In the genomic region with DNA sequence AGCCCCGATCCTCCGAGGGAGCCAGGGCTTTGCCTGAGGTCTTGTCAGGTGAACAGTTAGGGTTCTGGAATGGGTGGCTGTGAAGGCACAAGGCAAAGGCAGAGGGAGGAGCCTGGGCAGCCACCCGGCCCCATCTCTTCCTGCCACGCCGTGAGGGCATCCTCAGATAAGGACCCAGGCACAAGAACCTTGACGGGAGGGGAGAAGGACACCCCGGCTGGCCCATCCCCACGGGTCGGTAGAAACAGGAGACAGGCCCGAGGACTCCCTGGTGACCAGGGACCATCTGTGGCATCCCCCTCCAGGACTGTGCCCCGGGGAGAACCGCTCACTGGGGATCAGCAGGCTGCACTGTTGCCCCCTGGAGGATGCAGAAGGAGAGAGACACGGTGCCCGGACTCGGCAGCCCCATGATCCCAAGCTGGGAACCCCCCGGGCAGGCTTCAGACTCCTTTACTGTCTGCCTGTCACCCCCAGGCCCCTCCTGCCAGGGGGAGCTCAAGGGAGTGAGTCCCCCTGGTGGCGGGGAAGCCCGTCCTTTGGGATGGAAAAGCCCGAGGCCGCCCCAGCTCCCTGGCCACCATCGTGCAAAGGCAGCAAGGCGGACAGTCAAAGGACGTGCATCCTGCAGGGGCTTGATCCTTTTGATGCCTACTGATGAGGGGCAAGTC, we compare ENCODE assay signal across 1 cellular context.
A peak's percentile ranks its signal among the peaks of the same experiment; 100 is the strongest.
TF ChIP-seq lines count a peak whose summit lies in the region.

No MANE protein-coding gene starts in this region.

TF ChIP-seq in HEK293, 187 proteins besides CTCF, POLR2A, EP300 and RAD21 (continued from another document and continues in another):
- TF ChIP-seq ZNF148 (tag by site-specific recombination; IDR thresholded peaks at IDR 0.05; ENCODE audit: borderline replicate concordance), result no peak
- TF ChIP-seq ZNF23 (tag by site-specific recombination; IDR thresholded peaks at IDR 0.05; ENCODE audit: borderline replicate concordance), result no peak
- TF ChIP-seq ZBTB20 (tag by site-specific recombination; IDR thresholded peaks at IDR 0.05), result peak; percentile 66
- TF ChIP-seq ZNF2 (tag by site-specific recombination; IDR thresholded peaks at IDR 0.05), result 0 out of 2 replicates have a peak, but pooled peaks have one; percentile 24
- TF ChIP-seq, protein P1, sequence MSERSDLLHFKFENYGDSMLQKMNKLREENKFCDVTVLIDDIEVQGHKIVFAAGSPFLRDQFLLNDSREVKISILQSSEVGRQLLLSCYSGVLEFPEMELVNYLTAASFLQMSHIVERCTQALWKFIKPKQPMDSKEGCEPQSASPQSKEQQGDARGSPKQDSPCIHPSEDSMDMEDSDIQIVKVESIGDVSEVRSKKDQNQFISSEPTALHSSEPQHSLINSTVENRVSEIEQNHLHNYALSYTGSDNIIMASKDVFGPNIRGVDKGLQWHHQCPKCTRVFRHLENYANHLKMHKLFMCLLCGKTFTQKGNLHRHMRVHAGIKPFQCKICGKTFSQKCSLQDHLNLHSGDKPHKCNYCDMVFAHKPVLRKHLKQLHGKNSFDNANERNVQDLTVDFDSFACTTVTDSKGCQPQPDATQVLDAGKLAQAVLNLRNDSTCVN (tag by site-specific recombination; optimal IDR thresholded peaks at IDR 0.05), result no peak
- TF ChIP-seq ZNF266 (tag by site-specific recombination; IDR thresholded peaks at IDR 0.05; ENCODE audit: low read depth), result no peak
- TF ChIP-seq ZNF341 (tag by site-specific recombination; IDR thresholded peaks at IDR 0.05; ENCODE audit: low read depth), result peak; percentile 16; the same call in 1 of the 2 replicates
- TF ChIP-seq ZIC2 (tag by site-specific recombination; IDR thresholded peaks at IDR 0.05), result peak; percentile 97
- no peak for TF ChIP-seq ZBTB49 (tag by site-specific recombination; IDR thresholded peaks at IDR 0.05; ENCODE audit: low read depth)
- 0 out of 2 replicates have a peak, but pooled peaks have one; percentile 56 for TF ChIP-seq HOXA7 (CRISPR knock-in tag; IDR thresholded peaks at IDR 0.05; ENCODE audit: borderline replicate concordance)
- TF ChIP-seq, protein P2, sequence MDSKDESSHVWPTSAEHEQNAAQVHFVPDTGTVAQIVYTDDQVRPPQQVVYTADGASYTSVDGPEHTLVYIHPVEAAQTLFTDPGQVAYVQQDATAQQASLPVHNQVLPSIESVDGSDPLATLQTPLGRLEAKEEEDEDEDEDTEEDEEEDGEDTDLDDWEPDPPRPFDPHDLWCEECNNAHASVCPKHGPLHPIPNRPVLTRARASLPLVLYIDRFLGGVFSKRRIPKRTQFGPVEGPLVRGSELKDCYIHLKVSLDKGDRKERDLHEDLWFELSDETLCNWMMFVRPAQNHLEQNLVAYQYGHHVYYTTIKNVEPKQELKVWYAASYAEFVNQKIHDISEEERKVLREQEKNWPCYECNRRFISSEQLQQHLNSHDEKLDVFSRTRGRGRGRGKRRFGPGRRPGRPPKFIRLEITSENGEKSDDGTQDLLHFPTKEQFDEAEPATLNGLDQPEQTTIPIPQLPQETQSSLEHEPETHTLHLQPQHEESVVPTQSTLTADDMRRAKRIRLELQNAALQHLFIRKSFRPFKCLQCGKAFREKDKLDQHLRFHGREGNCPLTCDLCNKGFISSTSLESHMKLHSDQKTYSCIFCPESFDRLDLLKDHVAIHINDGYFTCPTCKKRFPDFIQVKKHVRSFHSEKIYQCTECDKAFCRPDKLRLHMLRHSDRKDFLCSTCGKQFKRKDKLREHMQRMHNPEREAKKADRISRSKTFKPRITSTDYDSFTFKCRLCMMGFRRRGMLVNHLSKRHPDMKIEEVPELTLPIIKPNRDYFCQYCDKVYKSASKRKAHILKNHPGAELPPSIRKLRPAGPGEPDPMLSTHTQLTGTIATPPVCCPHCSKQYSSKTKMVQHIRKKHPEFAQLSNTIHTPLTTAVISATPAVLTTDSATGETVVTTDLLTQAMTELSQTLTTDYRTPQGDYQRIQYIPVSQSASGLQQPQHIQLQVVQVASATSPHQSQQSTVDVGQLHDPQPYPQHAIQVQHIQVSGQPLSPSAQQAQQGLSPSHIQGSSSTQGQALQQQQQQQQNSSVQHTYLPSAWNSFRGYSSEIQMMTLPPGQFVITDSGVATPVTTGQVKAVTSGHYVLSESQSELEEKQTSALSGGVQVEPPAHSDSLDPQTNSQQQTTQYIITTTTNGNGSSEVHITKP (tag by site-specific recombination; IDR thresholded peaks at IDR 0.05), result 0 out of 2 replicates have a peak, but pooled peaks have one; percentile 21
- no peak for TF ChIP-seq AEBP2 (tag by site-specific recombination; IDR thresholded peaks at IDR 0.05; ENCODE audit: borderline replicate concordance)
- peak; percentile 57 for TF ChIP-seq ZBTB17 (tag by site-specific recombination; IDR thresholded peaks at IDR 0.05)
- peak; percentile 98 for TF ChIP-seq ZBTB48 (tag by site-specific recombination; IDR thresholded peaks at IDR 0.05)
- no peak for TF ChIP-seq HOXD13 (CRISPR knock-in tag; IDR thresholded peaks at IDR 0.05; ENCODE audit: borderline replicate concordance)
- TF ChIP-seq ZNF664 (tag by site-specific recombination; IDR thresholded peaks at IDR 0.05), result no peak
- peak; percentile 93 for TF ChIP-seq GLIS2 (tag by site-specific recombination; IDR thresholded peaks at IDR 0.05)
- TF ChIP-seq ZFP37 (tag by site-specific recombination; IDR thresholded peaks at IDR 0.05), result no peak
- TF ChIP-seq, protein P3, sequence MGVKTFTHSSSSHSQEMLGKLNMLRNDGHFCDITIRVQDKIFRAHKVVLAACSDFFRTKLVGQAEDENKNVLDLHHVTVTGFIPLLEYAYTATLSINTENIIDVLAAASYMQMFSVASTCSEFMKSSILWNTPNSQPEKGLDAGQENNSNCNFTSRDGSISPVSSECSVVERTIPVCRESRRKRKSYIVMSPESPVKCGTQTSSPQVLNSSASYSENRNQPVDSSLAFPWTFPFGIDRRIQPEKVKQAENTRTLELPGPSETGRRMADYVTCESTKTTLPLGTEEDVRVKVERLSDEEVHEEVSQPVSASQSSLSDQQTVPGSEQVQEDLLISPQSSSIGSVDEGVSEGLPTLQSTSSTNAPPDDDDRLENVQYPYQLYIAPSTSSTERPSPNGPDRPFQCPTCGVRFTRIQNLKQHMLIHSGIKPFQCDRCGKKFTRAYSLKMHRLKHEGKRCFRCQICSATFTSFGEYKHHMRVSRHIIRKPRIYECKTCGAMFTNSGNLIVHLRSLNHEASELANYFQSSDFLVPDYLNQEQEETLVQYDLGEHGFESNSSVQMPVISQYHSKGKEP (tag by site-specific recombination; IDR thresholded peaks at IDR 0.05), result 0 out of 2 replicates have a peak, but pooled peaks have one; percentile 10
- no peak for TF ChIP-seq ZNF645 (tag by site-specific recombination; IDR thresholded peaks at IDR 0.05)
- peak; percentile 56; the same call in 1 of the 2 replicates for TF ChIP-seq HIC1 (tag by site-specific recombination; IDR thresholded peaks at IDR 0.05)
- TF ChIP-seq GLIS1 (tag by site-specific recombination; IDR thresholded peaks at IDR 0.05), result peak; percentile 94
- peak; percentile 35; the same call in 1 of the 2 replicates for TF ChIP-seq ZNF610 (tag by site-specific recombination; IDR thresholded peaks at IDR 0.05; ENCODE audit: borderline replicate concordance)
- TF ChIP-seq ZEB2 (tag by site-specific recombination; IDR thresholded peaks at IDR 0.05), result 0 out of 2 replicates have a peak, but pooled peaks have one; percentile 30
- TF ChIP-seq ZNF335 (tag by site-specific recombination; conservative IDR thresholded peaks at IDR 0.05), result peak; percentile 98
- peak; percentile 58 for TF ChIP-seq SCRT2 (tag by site-specific recombination; IDR thresholded peaks at IDR 0.05)
- no peak for TF ChIP-seq ZNF792 (tag by site-specific recombination; IDR thresholded peaks at IDR 0.05)
- no peak for TF ChIP-seq ZNF560 (tag by site-specific recombination; IDR thresholded peaks at IDR 0.05; ENCODE audit: borderline replicate concordance)
- TF ChIP-seq, protein P4, sequence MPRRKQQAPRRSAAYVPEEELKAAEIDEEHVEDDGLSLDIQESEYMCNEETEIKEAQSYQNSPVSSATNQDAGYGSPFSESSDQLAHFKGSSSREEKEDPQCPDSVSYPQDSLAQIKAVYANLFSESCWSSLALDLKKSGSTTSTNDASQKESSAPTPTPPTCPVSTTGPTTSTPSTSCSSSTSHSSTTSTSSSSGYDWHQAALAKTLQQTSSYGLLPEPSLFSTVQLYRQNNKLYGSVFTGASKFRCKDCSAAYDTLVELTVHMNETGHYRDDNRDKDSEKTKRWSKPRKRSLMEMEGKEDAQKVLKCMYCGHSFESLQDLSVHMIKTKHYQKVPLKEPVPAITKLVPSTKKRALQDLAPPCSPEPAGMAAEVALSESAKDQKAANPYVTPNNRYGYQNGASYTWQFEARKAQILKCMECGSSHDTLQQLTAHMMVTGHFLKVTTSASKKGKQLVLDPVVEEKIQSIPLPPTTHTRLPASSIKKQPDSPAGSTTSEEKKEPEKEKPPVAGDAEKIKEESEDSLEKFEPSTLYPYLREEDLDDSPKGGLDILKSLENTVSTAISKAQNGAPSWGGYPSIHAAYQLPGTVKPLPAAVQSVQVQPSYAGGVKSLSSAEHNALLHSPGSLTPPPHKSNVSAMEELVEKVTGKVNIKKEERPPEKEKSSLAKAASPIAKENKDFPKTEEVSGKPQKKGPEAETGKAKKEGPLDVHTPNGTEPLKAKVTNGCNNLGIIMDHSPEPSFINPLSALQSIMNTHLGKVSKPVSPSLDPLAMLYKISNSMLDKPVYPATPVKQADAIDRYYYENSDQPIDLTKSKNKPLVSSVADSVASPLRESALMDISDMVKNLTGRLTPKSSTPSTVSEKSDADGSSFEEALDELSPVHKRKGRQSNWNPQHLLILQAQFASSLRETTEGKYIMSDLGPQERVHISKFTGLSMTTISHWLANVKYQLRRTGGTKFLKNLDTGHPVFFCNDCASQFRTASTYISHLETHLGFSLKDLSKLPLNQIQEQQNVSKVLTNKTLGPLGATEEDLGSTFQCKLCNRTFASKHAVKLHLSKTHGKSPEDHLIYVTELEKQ (tag by site-specific recombination; IDR thresholded peaks at IDR 0.05; ENCODE audit: borderline replicate concordance), result no peak
